Comparison of ENCODE assay signal across 2 cellular contexts in genomic region chr6:2990179-2990931, GRCh38.
TF ChIP-seq lines count a peak whose summit lies in the region.

No MANE protein-coding gene starts in this region.

TF ChIP-seq in GM23338, 12 proteins besides CTCF, POLR2A, EP300 and RAD21:
- TF ChIP-seq NANOG (IDR thresholded peaks at IDR 0.05; ENCODE audit: borderline replicate concordance) (no peak), EZH2 (IDR thresholded peaks at IDR 0.05; ENCODE audit: low read depth, unreplicated experiment) (no peak), REST (IDR thresholded peaks at IDR 0.05; ENCODE audit: unreplicated experiment) (no peak), ETS1 (IDR thresholded peaks at IDR 0.05) (no peak), JUNB (IDR thresholded peaks at IDR 0.05; ENCODE audit: unreplicated experiment) (no peak), CREB1 (CRISPR knock-in tag; IDR thresholded peaks at IDR 0.05; ENCODE audit: low read depth) (no peak), ZNF331 (CRISPR knock-in tag; IDR thresholded peaks at IDR 0.05; ENCODE audit: low read depth) (no peak), EZH2phosphoT487 (IDR thresholded peaks at IDR 0.05; ENCODE audit: unreplicated experiment) (no peak), ZNF114 (CRISPR knock-in tag; IDR thresholded peaks at IDR 0.05) (no peak)

TF ChIP-seq in H1, 55 proteins besides CTCF, POLR2A, EP300 and RAD21:
- TF ChIP-seq CHD2 (IDR thresholded peaks at IDR 0.05; ENCODE audit: low read length) (no peak), CTBP2 (IDR thresholded peaks at IDR 0.05; ENCODE audit: borderline replicate concordance, insufficient read depth, insufficient read length, low read length) (no peak), ATF3 (IDR thresholded peaks at IDR 0.05; ENCODE audit: insufficient read depth, low read depth, low read length) (no peak), SRF (IDR thresholded peaks at IDR 0.05; ENCODE audit: low read depth, low read length) (no peak)
